In genomic region chr9:108956627-108957026, GRCh38 we compare ENCODE assay signal across 15 cellular contexts.
"Had no signal": no experiment of that assay in that cellular context is flagged by ENCODE, and none has a peak within 500 bp of the region (broad histone marks: within the 10 kb centered on the region; RNA-seq: fewer than 3 reads in every experiment).

No MANE protein-coding gene starts in this region.

- H3K27ac ChIP-seq: foreskin keratinocyte, tibial artery, uterus had no signal

- H3K4me3 ChIP-seq: tibial artery, uterus had no signal

- H3K27me3 ChIP-seq: foreskin keratinocyte, tibial artery, uterus had no signal

- FAIRE-seq: astrocyte, bronchial epithelial cell had no signal

- ATAC-seq: effector memory CD8-positive, alpha-beta T cell; foreskin keratinocyte; natural killer cell; stimulated activated memory B cell treated with anti-CD40 and anti-IgM and Interleukin-4, amounts not matched to agents 10 μg/mL and 1 μg/mL and 100 μg/mL, for 72 hours had no signal

- DNase-seq: activated CD4-positive, CD25-positive, alpha-beta regulatory T cell treated with anti-CD3 and anti-CD28 coated beads, Interleukin-2, amount 50 U/mL, for 72 hours; activated effector memory CD4-positive, alpha-beta T cell treated with Interleukin-2 at 50 U/mL for 16 hours; activated naive CD4-positive, alpha-beta T cell treated with anti-CD3 and anti-CD28 coated beads, Interleukin-2, amount 50 U/mL, for 16 hours; dermis blood vessel endothelial cell; effector memory CD8-positive, alpha-beta T cell; foreskin keratinocyte; kidney glomerular epithelial cell; mesendoderm; natural killer cell; posterior cingulate gyrus; tibial artery; uterus had no signal

- H3K9me3 ChIP-seq: tibial artery, uterus had no signal

- H3K36me3 ChIP-seq: uterus had no signal

- H3K4me1 ChIP-seq: foreskin keratinocyte, uterus had no signal
